ENCODE assay signal across 29 cellular contexts in the genomic region with DNA sequence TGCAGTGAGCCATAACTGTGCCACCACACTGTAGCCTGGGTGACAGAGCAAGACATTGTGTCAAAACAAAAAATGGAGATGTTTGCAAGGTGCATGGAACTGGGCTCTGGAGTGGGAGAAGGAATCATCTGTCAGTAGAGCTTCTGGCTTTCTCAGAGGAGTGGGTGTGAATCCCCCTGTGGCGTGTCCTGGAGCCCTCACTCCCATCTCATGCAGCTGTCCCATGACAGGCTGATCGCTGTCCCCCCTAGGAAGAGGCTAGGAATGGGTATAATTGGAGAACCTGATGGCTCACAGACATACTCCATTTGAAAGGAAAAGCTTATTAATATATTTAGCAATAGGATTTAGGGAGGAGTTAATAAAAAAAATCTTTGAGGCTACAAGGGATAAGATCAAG.
"Had no signal": no experiment of that assay in that cellular context is flagged by ENCODE, and none has a peak within 500 bp of the region (broad histone marks: within the 10 kb centered on the region; RNA-seq: fewer than 3 reads in every experiment).

No MANE protein-coding gene starts in this region.

- H3K4me1 ChIP-seq: colonic mucosa, esophagus muscularis mucosa, esophagus squamous epithelium, foreskin keratinocyte, gastrocnemius medialis, gastroesophageal sphincter, heart left ventricle, heart right ventricle had no signal

- DNase-seq: colonic mucosa; cortex of kidney; dermis blood vessel endothelial cell; dorsolateral prefrontal cortex; effector CD4-positive, alpha-beta T cell; effector CD8-positive, alpha-beta T cell; effector memory CD4-positive, alpha-beta T cell; effector memory CD8-positive, alpha-beta T cell; endodermal cell; erythroblast; esophagus squamous epithelium; foreskin fibroblast; foreskin keratinocyte; foreskin melanocyte; gastrocnemius medialis; glutamatergic neuron; head of caudate nucleus; heart left ventricle; heart right ventricle had no signal

- H3K4me3 Mint-ChIP-seq: dendritic cell treated with granulocyte-macrophage colony-stimulating factor and Interleukin-4, amounts not matched to agents 40 ng/mL and 50 ng/mL, for 4 days; effector memory CD8-positive, alpha-beta T cell; endodermal cell had no signal

- H3K27ac Mint-ChIP-seq: dendritic cell treated with granulocyte-macrophage colony-stimulating factor and Interleukin-4, amounts not matched to agents 40 ng/mL and 50 ng/mL, for 4 days; effector memory CD8-positive, alpha-beta T cell; endodermal cell had no signal

- H3K27me3 ChIP-seq: colonic mucosa, dorsolateral prefrontal cortex, esophagus muscularis mucosa, esophagus squamous epithelium, foreskin keratinocyte, gastrocnemius medialis, gastroesophageal sphincter, heart right ventricle had no signal

- H3K27ac ChIP-seq: colonic mucosa, coronary artery, dorsolateral prefrontal cortex, epithelial cell of prostate, esophagus muscularis mucosa, esophagus squamous epithelium, foreskin keratinocyte, gastrocnemius medialis, gastroesophageal sphincter, heart left ventricle, heart right ventricle had no signal

- FAIRE-seq: colon, endometrium, endothelial cell of umbilical vein, frontal cortex had no signal

- H3K9me3 ChIP-seq: colonic mucosa, esophagus muscularis mucosa, esophagus squamous epithelium, gastrocnemius medialis, gastroesophageal sphincter had no signal

- ATAC-seq: effector memory CD8-positive, alpha-beta T cell; esophagus mucosa; foreskin keratinocyte; gastrocnemius medialis; gastroesophageal sphincter; heart left ventricle; heart right ventricle had no signal

- H3K36me3 ChIP-seq: colonic mucosa, esophagus muscularis mucosa, esophagus squamous epithelium, gastrocnemius medialis, gastroesophageal sphincter, heart left ventricle, heart right ventricle had no signal

- H3K27me3 Mint-ChIP-seq: dendritic cell treated with granulocyte-macrophage colony-stimulating factor and Interleukin-4, amounts not matched to agents 40 ng/mL and 50 ng/mL, for 4 days; effector memory CD8-positive, alpha-beta T cell had no signal

- H3K9me3 Mint-ChIP-seq: dendritic cell treated with granulocyte-macrophage colony-stimulating factor and Interleukin-4, amounts not matched to agents 40 ng/mL and 50 ng/mL, for 4 days; effector memory CD8-positive, alpha-beta T cell; endodermal cell had no signal

- H3K4me3 ChIP-seq: colonic mucosa, coronary artery, dorsolateral prefrontal cortex, esophagus muscularis mucosa, esophagus squamous epithelium, gastrocnemius medialis, gastroesophageal sphincter, heart left ventricle, heart right ventricle had no signal

- H3K4me1 Mint-ChIP-seq: endodermal cell had no signal
